In genomic region chr3:198065897-198066296, GRCh38 we compare ENCODE assay signal across 17 cellular contexts.
DNase-seq lines count a peak whose midpoint lies in the region; ATAC-seq and TF ChIP-seq lines count a peak whose summit lies in the region.
"Had no signal": no experiment of that assay in that cellular context is flagged by ENCODE, and none has a peak within 500 bp of the region (broad histone marks: within the 10 kb centered on the region; RNA-seq: fewer than 3 reads in every experiment).

No MANE protein-coding gene starts in this region.

- H3K36me3 Mint-ChIP-seq in GM23338 (ENCODE audit: low read depth) = no peaks in the 10 kb centered on the region
- H3K36me3 Mint-ChIP-seq in activated B cell treated with CpG ODN at 0.5 μM for 24 hours (ENCODE audit: low read depth) = no peaks in the 10 kb centered on the region
- peaks cover 0 to 3% of the 10 kb centered on the region in 2 donors for H3K36me3 Mint-ChIP-seq in naive B cell
- H3K36me3 Mint-ChIP-seq: CD4-positive, CD25-positive, alpha-beta regulatory T cell; CD8-positive, alpha-beta memory T cell had no signal

- no peaks in the 10 kb centered on the region; the same call in 2 of the 3 replicates for H3K9me3 Mint-ChIP-seq in GM23338
- H3K9me3 Mint-ChIP-seq in activated B cell treated with CpG ODN at 0.5 μM for 24 hours = no peaks in the 10 kb centered on the region
- H3K9me3 Mint-ChIP-seq in naive B cell = no peaks in the 10 kb centered on the region
- H3K9me3 Mint-ChIP-seq: CD4-positive, CD25-positive, alpha-beta regulatory T cell; CD8-positive, alpha-beta memory T cell had no signal

- no peaks in the 10 kb centered on the region for H3F3A ChIP-seq in GM23338 (replicated peaks; ENCODE audit: low read depth)

- ATAC-seq in GM23338 (no peak), activated B cell treated with CpG ODN at 0.5 μM for 24 hours (ENCODE audit: low read depth) (no peak), naive B cell (ENCODE audit: low read depth in 2 of 2) (no peak)

- H2AFZ ChIP-seq in GM23338 = 0 out of 2 replicates have a peak overlapping the region, but pooled peaks have one; percentile 52
- H2AFZ ChIP-seq: GM23248 had no signal

- no peak overlapping the region for H3K27ac Mint-ChIP-seq in GM23338
- peak overlapping the region; percentile 65 for H3K27ac Mint-ChIP-seq in activated B cell treated with CpG ODN at 0.5 μM for 24 hours
- H3K27ac Mint-ChIP-seq in naive B cell = peak overlapping the region; percentile 94 to 97 (median 94)
- H3K27ac Mint-ChIP-seq: CD4-positive, CD25-positive, alpha-beta regulatory T cell had no signal

- H3K27me3 Mint-ChIP-seq in GM23338 (ENCODE audit: insufficient read depth, low read depth, poor library complexity) (no peaks in the 10 kb centered on the region), activated B cell treated with CpG ODN at 0.5 μM for 24 hours (no peaks in the 10 kb centered on the region), naive B cell (peaks cover 0 to 5% (median 0%) of the 10 kb centered on the region in 3 donors)

- TF ChIP-seq CTCF in GM23338 (conservative IDR thresholded peaks at IDR 0.05; ENCODE audit: low read depth in 2 of 2) (no peak), activated B cell treated with CpG ODN at 0.5 μM for 24 hours (IDR thresholded peaks at IDR 0.05) (no peak)

- H3K4me3 ChIP-seq in GM23338 = no peak overlapping the region
- H3K4me3 ChIP-seq: GM23248 had no signal

- H3K4me1 Mint-ChIP-seq in GM23338 (peaks cover 6% of the 10 kb centered on the region; the same call in 2 of the 3 replicates), activated B cell treated with CpG ODN at 0.5 μM for 24 hours (peaks cover 28% of the 10 kb centered on the region), naive B cell (peaks cover 15 to 28% (median 26%) of the 10 kb centered on the region in 3 donors)
- H3K4me1 Mint-ChIP-seq: CD4-positive, CD25-positive, alpha-beta regulatory T cell; CD8-positive, alpha-beta memory T cell had no signal

- H3K9me2 ChIP-seq in GM23338 (ENCODE audit: insufficient read depth) = no peaks in the 10 kb centered on the region

- intact Hi-C loops in activated B cell treated with CpG ODN at 0.5 μM for 24 hours (cut with micrococcal nuclease) = no loop called here

- no peak for DNase-seq in GM23338 (ENCODE audit: low spot score)
- no peak for DNase-seq in activated B cell treated with CpG ODN at 0.5 μM for 24 hours
- DNase-seq in naive B cell = no peak
- no peak for DNase-seq in NCI-H1436 (lab: John Stamatoyannopoulos, UW)
- DNase-seq in activated CD8-positive, alpha-beta memory T cell treated with anti-CD3 and anti-CD28 coated beads, Interleukin-2, amount 50 U/mL, for 4 hours = no peak
- no peak for DNase-seq in hippocampal formation (lab: John Stamatoyannopoulos, UW)
- DNase-seq: BE2C; C1 segment of cervical spinal cord; CD4-positive, CD25-positive, alpha-beta regulatory T cell; CD8-positive, alpha-beta memory T cell; COR-L47; DMS 273 treated with DMSO at 0.1 percent for 48 hours; DMS53; DND-41; EL; GM23248; HCEC 1CT had no signal

- no peaks in the 10 kb centered on the region for H4K20me1 ChIP-seq in GM23338 (replicated peaks; ENCODE audit: insufficient read depth)

- no peak overlapping the region for H3K27ac ChIP-seq in GM23338 (ENCODE audit: low read depth)
- H3K27ac ChIP-seq: GM23248 had no signal

- H3K4me1 ChIP-seq in GM23338 (ENCODE audit: insufficient read depth) = no peaks in the 10 kb centered on the region
- H3K4me1 ChIP-seq: BE2C had no signal

- no peak overlapping the region for H3K4me3 Mint-ChIP-seq in GM23338
- H3K4me3 Mint-ChIP-seq in activated B cell treated with CpG ODN at 0.5 μM for 24 hours = no peak overlapping the region
- peak overlapping the region in 5 of 8 donors; percentile 11 to 62 (median 49) for H3K4me3 Mint-ChIP-seq in naive B cell
- H3K4me3 Mint-ChIP-seq: CD4-positive, CD25-positive, alpha-beta regulatory T cell; CD8-positive, alpha-beta memory T cell had no signal

- POLR2A ChIA-PET in activated B cell treated with CpG ODN at 0.5 μM for 24 hours (lab: Charles Lee) = interaction anchor here (0.7 to 2.1 kb wide), 3 partner anchors 14 to 353 kb away, joined by 3 to 26 read pairs (median 11); no protein-coding TSS in a partner anchor

- H3K36me3 ChIP-seq in GM23338 (ENCODE audit: insufficient read depth) = no peaks in the 10 kb centered on the region
- H3K36me3 ChIP-seq: BE2C had no signal

- CTCF ChIA-PET in activated B cell treated with CpG ODN at 0.5 μM for 24 hours (lab: Charles Lee) = interaction anchor here (2.4 kb wide), 1 partner anchor 14 kb away, joined by 33 read pairs; no protein-coding TSS in a partner anchor

- H3K79me2 ChIP-seq in GM23338 (replicated peaks; ENCODE audit: insufficient read depth) = no peaks in the 10 kb centered on the region

- H3K4me2 ChIP-seq in GM23338 = no peak overlapping the region

- H3K27me3 ChIP-seq in GM23338 (ENCODE audit: insufficient read depth) = no peaks in the 10 kb centered on the region

TF ChIP-seq in GM23338, 12 proteins besides CTCF, POLR2A, EP300 and RAD21:
- TF ChIP-seq ZNF331 (CRISPR knock-in tag; IDR thresholded peaks at IDR 0.05; ENCODE audit: low read depth) = no peak
- TF ChIP-seq, protein P1, sequence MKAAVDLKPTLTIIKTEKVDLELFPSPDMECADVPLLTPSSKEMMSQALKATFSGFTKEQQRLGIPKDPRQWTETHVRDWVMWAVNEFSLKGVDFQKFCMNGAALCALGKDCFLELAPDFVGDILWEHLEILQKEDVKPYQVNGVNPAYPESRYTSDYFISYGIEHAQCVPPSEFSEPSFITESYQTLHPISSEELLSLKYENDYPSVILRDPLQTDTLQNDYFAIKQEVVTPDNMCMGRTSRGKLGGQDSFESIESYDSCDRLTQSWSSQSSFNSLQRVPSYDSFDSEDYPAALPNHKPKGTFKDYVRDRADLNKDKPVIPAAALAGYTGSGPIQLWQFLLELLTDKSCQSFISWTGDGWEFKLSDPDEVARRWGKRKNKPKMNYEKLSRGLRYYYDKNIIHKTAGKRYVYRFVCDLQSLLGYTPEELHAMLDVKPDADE (IDR thresholded peaks at IDR 0.05) = no peak
- TF ChIP-seq POLR2AphosphoS5 (IDR thresholded peaks at IDR 0.05; ENCODE audit: low read depth) = no peak

Comparison
In these comparisons a context has a peak if more than half of its experiments do, and no peak if none do; other contexts are left out.
1. H3K4me3 Mint-ChIP-seq: peak in naive B cell (5 of 8); none in GM23338 (single experiment) and activated B cell treated with CpG ODN at 0.5 μM for 24 hours (single experiment).